ENCODE assay signal across 23 cellular contexts in genomic region chr16:70754874-70755600, GRCh38. TPM values are rescaled to one million over a fixed set of nuclear protein-coding genes. Genes with fewer than 3 reads are reported as not detected.
DNase-seq lines count a peak whose midpoint lies in the region; ATAC-seq, FAIRE-seq and TF ChIP-seq lines count a peak whose summit lies in the region.
"Had no signal": no experiment of that assay in that cellular context is flagged by ENCODE, and none has a peak within 500 bp of the region (broad histone marks: within the 10 kb centered on the region; RNA-seq: fewer than 3 reads in every experiment).

No MANE protein-coding gene starts in this region.

- H2BK12ac ChIP-seq in mesenchymal stem cell (ENCODE audit: low read length in 2 of 2) = peak overlapping the region in 1 of 2 experiments; percentile 59

- no peaks in the 10 kb centered on the region for H3K79me2 ChIP-seq in K562 (ENCODE audit: control insufficient read depth, insufficient read depth, low read length)

- H3K9me1 ChIP-seq in K562 (ENCODE audit: control insufficient read depth, insufficient read depth, low read length) = no peaks in the 10 kb centered on the region

- peaks cover 0 to 19% of the 10 kb centered on the region in 2 experiments; a peak in 3 of 5 replicates for H3K4me1 ChIP-seq in K562 (replicated peaks in 1 of 2; ENCODE audit: control insufficient read depth in 2 of 2, insufficient read depth in 2 of 2, low read length in 2 of 2)
- H3K4me1 ChIP-seq in mesenchymal stem cell (ENCODE audit: control insufficient read depth, insufficient read depth, low read depth, low read length) = peaks cover 29% of the 10 kb centered on the region

- peak overlapping the region; percentile 95 for H3K27ac ChIP-seq in RWPE1
- H3K27ac ChIP-seq in K562 (ENCODE audit: extremely low read depth, low read depth, low read length) = no peak overlapping the region
- H3K27ac ChIP-seq in mesenchymal stem cell (ENCODE audit: low read length, poor library complexity, severe bottlenecking) = no peak overlapping the region
- H3K27ac ChIP-seq in coronary artery = no peak overlapping the region
- H3K27ac ChIP-seq: brain microvascular endothelial cell, VCaP had no signal

- no peak for FAIRE-seq in K562 (lab: Jason Lieb, UNC)
- FAIRE-seq: endothelial cell of umbilical vein, GM12892, H1 had no signal

- H3K36me3 ChIP-seq in K562 (ENCODE audit: control insufficient read depth, insufficient read depth, low read length) = peaks cover 29% of the 10 kb centered on the region; the same call in 2 of the 3 replicates
- H3K36me3 ChIP-seq in mesenchymal stem cell (ENCODE audit: control insufficient read depth in 1 of 2, insufficient read depth in 2 of 2, low read depth in 1 of 2, low read length in 2 of 2) = peaks cover 29 to 59% of the 10 kb centered on the region in 2 experiments

- H2AK5ac ChIP-seq in mesenchymal stem cell (ENCODE audit: low read length, severe bottlenecking) = peak overlapping the region; percentile 39

- H3K4me2 ChIP-seq in K562 (ENCODE audit: insufficient read depth, low read length) (no peak overlapping the region), mesenchymal stem cell (ENCODE audit: low read length, poor library complexity, severe bottlenecking) (no peak overlapping the region)

- H3K9me3 ChIP-seq in K562 (replicated peaks; ENCODE audit: control insufficient read depth, insufficient read depth, low read depth, low read length) = no peaks in the 10 kb centered on the region
- no peaks in the 10 kb centered on the region for H3K9me3 ChIP-seq in mesenchymal stem cell (ENCODE audit: control insufficient read depth, low read length)
- H3K9me3 ChIP-seq: tibial nerve had no signal

- no peak for TF ChIP-seq POLR2A in K562 (conservative IDR thresholded peaks at IDR 0.05)

- intact Hi-C loops in K562 (cut with micrococcal nuclease) = no loop called here
- intact Hi-C loops in sciatic nerve (cut with DNase I) = no loop called here

- in situ Hi-C loops in K562 (cut with MboI) = no loop called here

- H2BK15ac ChIP-seq in mesenchymal stem cell (ENCODE audit: low read depth, poor library complexity, severe bottlenecking) = peak overlapping the region; percentile 41

- no peak overlapping the region for H3K4me3 ChIP-seq in K562
- no peak overlapping the region for H3K4me3 ChIP-seq in mesenchymal stem cell (ENCODE audit: insufficient read depth in 1 of 2, low read depth in 1 of 2, low read length in 2 of 2)
- no peak overlapping the region for H3K4me3 ChIP-seq in coronary artery
- H3K4me3 ChIP-seq: tibial nerve had no signal

- POLR2A ChIA-PET in RWPE1 (lab: Yijun Ruan, JAX; ENCODE audit: low non-redundant PET) (no interaction called here), K562 (lab: Yijun Ruan, JAX) (interaction anchor here (0.6 to 1.0 kb wide), 3 partner anchors 10 to 316 kb away, joined by 3 read pairs; partner anchors contain the start of gene ST3GAL2)

- H3K27me3 ChIP-seq in K562 (ENCODE audit: control insufficient read depth in 2 of 2, insufficient read depth in 2 of 2, low read length in 2 of 2) (no peaks in the 10 kb centered on the region), mesenchymal stem cell (ENCODE audit: control insufficient read depth in 1 of 2, insufficient read depth in 1 of 2, low read length in 2 of 2) (no peaks in the 10 kb centered on the region)
- H3K27me3 ChIP-seq: brain microvascular endothelial cell, tibial nerve had no signal

- peaks cover 18% of the 10 kb centered on the region for H3K79me1 ChIP-seq in mesenchymal stem cell (replicated peaks; ENCODE audit: low read length, poor library complexity, severe bottlenecking)

- 81% methylated on average over 9 of the region's 12 CpGs for WGBS in K562 (ENCODE audit: insufficient coverage, low coverage, missing lambda C conversion rate)
- WGBS in mesenchymal stem cell = 95% methylated on average over 12 of the region's 12 CpGs

- H4K20me1 ChIP-seq in K562 (replicated peaks; ENCODE audit: control insufficient read depth, insufficient read depth, low read length) = no peaks in the 10 kb centered on the region

- H3K4ac ChIP-seq in mesenchymal stem cell (ENCODE audit: low read depth in 1 of 2, low read length in 2 of 2) = peak overlapping the region; percentile 17 to 52

- no peak overlapping the region for H3K23ac ChIP-seq in mesenchymal stem cell (ENCODE audit: low read length in 2 of 2)

- peak overlapping the region; percentile 48 for H4K91ac ChIP-seq in mesenchymal stem cell (ENCODE audit: low read length)

- peak overlapping the region in 1 of 2 experiments; percentile 70; a peak in 2 of 4 replicates for H3K9ac ChIP-seq in K562 (ENCODE audit: insufficient read depth in 1 of 2, low read depth in 2 of 2, low read length in 2 of 2)
- no peak overlapping the region for H3K9ac ChIP-seq in mesenchymal stem cell (ENCODE audit: low read length)

- H2BK5ac ChIP-seq in mesenchymal stem cell (ENCODE audit: low read depth, low read length, poor library complexity, severe bottlenecking) = no peak overlapping the region

- CTCF ChIA-PET in RWPE1 (lab: Yijun Ruan, JAX) (interaction anchor here (0.6 to 0.9 kb wide), 2 partner anchors 16 to 20 kb away, joined by 3 to 4 read pairs; no protein-coding TSS in a partner anchor), K562 (lab: Yijun Ruan, JAX; ENCODE audit: low intra/inter-chr PET ratio) (no interaction called here)

- H3K18ac ChIP-seq in mesenchymal stem cell (ENCODE audit: low read depth in 1 of 2, low read length in 2 of 2) = peak overlapping the region; percentile 2 to 54

- no peak for TF ChIP-seq RAD21 in K562 (CRISPR knock-in tag; conservative IDR thresholded peaks at IDR 0.05 in 1 of 2, IDR thresholded peaks at IDR 0.05 in 1 of 2)

- H2BK120ac ChIP-seq in mesenchymal stem cell (ENCODE audit: low read depth, low read length) = peak overlapping the region; percentile 6

- TF ChIP-seq EP300 in K562 (IDR thresholded peaks at IDR 0.05; ENCODE audit: low read length) = no peak

- no peak for DNase-seq in RWPE1 (ENCODE audit: low spot score)
- no peak for DNase-seq in K562 (ENCODE audit: extremely low read depth in 1 of 4, low spot score in 3 of 4)
- DNase-seq in mesenchymal stem cell = no peak
- no peak for DNase-seq in sciatic nerve (ENCODE audit: low spot score)
- DNase-seq in stimulated activated CD4-positive, alpha-beta T cell treated with anti-CD3 and anti-CD28 coated beads, Interleukin-2, amount 100 ng/mL, for 48 hours = no peak
- DNase-seq in OCI-M1 (lab: John Stamatoyannopoulos, UW) = no peak
- no peak for DNase-seq in coronary artery (ENCODE audit: low spot score)
- DNase-seq: activated CD4-positive, alpha-beta T cell treated with anti-CD3 and anti-CD28 coated beads, Interleukin-2, amount 50 U/mL, for 48 hours; activated T-cell treated with anti-CD3 and anti-CD28 coated beads, Interleukin-2, amount 50 U/mL, for 1 hour; brain microvascular endothelial cell; cortex of kidney; DMS79; immature natural killer cell; KG1; NCI-H1694; SHP77 treated with DMSO at 0.1 percent for 48 hours; stimulated activated naive B cell treated with anti-CD40 and anti-IgM and Interleukin-4, amounts not matched to agents 10 μg/mL and 1 μg/mL and 100 μg/mL, for 72 hours; T-helper 17 cell had no signal

- BruUV-seq in K562 (replicated peaks; lab: Mats Ljungman, UMichigan) = no TSS peak

- no peak overlapping the region for H2AFZ ChIP-seq in K562 (ENCODE audit: low read depth, low read length)
- no peak overlapping the region for H2AFZ ChIP-seq in mesenchymal stem cell (ENCODE audit: low read depth, low read length)

- ATAC-seq in K562 = no peak
- ATAC-seq in sciatic nerve = peak; percentile 5
- ATAC-seq: stimulated activated naive B cell treated with anti-CD40 and anti-IgM and Interleukin-4, amounts not matched to agents 10 μg/mL and 1 μg/mL and 100 μg/mL, for 72 hours; T-helper 17 cell had no signal

- peak overlapping the region in 1 of 2 experiments; percentile 7 for H3K14ac ChIP-seq in mesenchymal stem cell (ENCODE audit: low read length in 2 of 2)

- TF ChIP-seq CTCF in RWPE1 (conservative IDR thresholded peaks at IDR 0.05; ENCODE audit: low read depth) (no peak), K562 (IDR thresholded peaks at IDR 0.05 in 2 of 3, conservative IDR thresholded peaks at IDR 0.05 in 1 of 3; ENCODE audit: insufficient read depth in 2 of 3, low read depth in 1 of 3, low read length in 3 of 3) (no peak), coronary artery (IDR thresholded peaks at IDR 0.05) (no peak)

- peak overlapping the region; percentile 16 for H4K8ac ChIP-seq in mesenchymal stem cell (ENCODE audit: low read length)

TF ChIP-seq in K562, 482 proteins besides CTCF, POLR2A, EP300 and RAD21 (continues in another document):
- TF ChIP-seq RBM22 (IDR thresholded peaks at IDR 0.05; ENCODE audit: low read depth, low read length, poor library complexity, severe bottlenecking) (no peak), ZFX (CRISPR knock-in tag; IDR thresholded peaks at IDR 0.05) (0 out of 2 replicates have a peak, but pooled peaks have one; percentile 18), JUN (IDR thresholded peaks at IDR 0.05; ENCODE audit: borderline replicate concordance, low read depth, low read length) (no peak), JUN (CRISPR knock-in tag; IDR thresholded peaks at IDR 0.05; ENCODE audit: borderline replicate concordance) (no peak)

RNA-seq across cellular contexts. Expression of gene VAC14, which starts 45.9 kb away (rescaled TPM):
- total RNA-seq in K562 (2011; cell fraction: chromatin; rRNA removed; ENCODE audit: low replicate concordance) = 45.2 and 136 TPM in 2 replicates
- 58.6 and 60.4 TPM in 2 replicates for total RNA-seq in K562 (2011; cell fraction: nucleolus; rRNA removed)
- 39.1 and 43.8 TPM in 2 replicates for total RNA-seq in K562 (2011; cell fraction: nucleoplasm; rRNA removed)
- total RNA-seq in K562 (2014; rRNA removed) (38.4 and 47.2 TPM in 2 replicates), K562 (2014; rRNA removed; fragmentation: Illumina TruSeq; extraction: Trizol) (8.6 and 12.0 TPM in 2 replicates), K562 (2015; rRNA removed; fragmentation: Illumina TruSeq; extraction: Trizol) (26.6 and 29.4 TPM in 2 replicates), K562 (2021) (36.7 and 41.6 TPM in 2 replicates), sciatic nerve (26.2 TPM)
- polyA plus RNA-seq in K562 (2011; rRNA removed) (13.8 and 26.1 TPM in 2 replicates), K562 (2014; fragmentation: Illumina TruSeq; extraction: Trizol) (33.6 and 42.1 TPM in 2 replicates), K562 (2014; fragmentation: Nextera tagmentation; extraction: Ambion mirVana) (1 to 10 TPM; 1.3 to 3.3 TPM), K562 (2014; rRNA removed) (27.0 and 31.3 TPM in 2 replicates)
- 19.2 and 38.0 TPM in 2 replicates for polyA plus RNA-seq in K562 (2011; cell fraction: cytosol; rRNA removed)
- polyA plus RNA-seq in K562 (2011; cell fraction: nucleus; rRNA removed) = 25.6 and 51.5 TPM in 2 replicates
- 39.3 and 41.6 TPM in 2 replicates for polyA plus RNA-seq in K562 (2012)
- polyA minus RNA-seq in K562 (2011; rRNA and poly(A)+ RNA removed) = 17.6 and 24.3 TPM in 2 replicates
- 27.8 and 38.5 TPM in 2 replicates for polyA minus RNA-seq in K562 (2011; cell fraction: cytosol; rRNA and poly(A)+ RNA removed)
- polyA minus RNA-seq in K562 (2011; cell fraction: nucleus; rRNA and poly(A)+ RNA removed) = 21.9 and 23.3 TPM in 2 replicates
- 29.9 TPM for polyA plus RNA-seq in mesenchymal stem cell (2013, experiment 1 of 2)
- polyA plus RNA-seq in mesenchymal stem cell (2013, experiment 2 of 2) = 29.1 TPM
